In the genomic region with DNA sequence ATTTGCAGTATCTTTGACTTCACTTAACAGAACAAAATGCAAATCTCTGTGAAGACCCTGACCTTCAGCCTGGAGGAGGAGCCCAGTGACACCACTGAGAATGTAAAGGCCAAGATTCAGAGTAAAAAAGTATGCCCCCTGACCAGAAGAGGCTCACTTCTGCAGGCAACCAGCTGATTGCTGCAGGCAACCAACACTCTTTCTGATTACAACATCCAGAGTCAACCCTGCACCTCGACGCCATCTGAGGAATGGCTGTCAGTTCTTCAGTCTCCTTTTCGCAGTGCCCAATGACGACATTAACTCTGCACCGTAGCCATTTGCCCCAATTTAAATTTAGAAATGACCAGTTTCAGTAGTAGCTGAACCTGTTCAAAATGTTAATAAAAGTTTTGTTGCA, we compare ENCODE assay signal across 1 cellular context.
TF ChIP-seq lines count a peak whose summit lies in the region.

No MANE protein-coding gene starts in this region.

TF ChIP-seq in WTC11, 78 proteins besides CTCF, POLR2A, EP300 and RAD21 (continued from another document):
- TF ChIP-seq OVOL2 (CRISPR knock-in tag; IDR thresholded peaks at IDR 0.05; ENCODE audit: borderline replicate concordance), result no peak
- TF ChIP-seq ZNF317 (CRISPR knock-in tag; IDR thresholded peaks at IDR 0.05; ENCODE audit: borderline replicate concordance, low read depth), result no peak
- no peak for TF ChIP-seq EMX1 (CRISPR knock-in tag; IDR thresholded peaks at IDR 0.05)
- no peak for TF ChIP-seq ETV6 (CRISPR knock-in tag; IDR thresholded peaks at IDR 0.05)
- no peak for TF ChIP-seq MXD4 (CRISPR knock-in tag; IDR thresholded peaks at IDR 0.05; ENCODE audit: borderline replicate concordance)
- no peak for TF ChIP-seq ZNF423 (CRISPR knock-in tag; IDR thresholded peaks at IDR 0.05)
- TF ChIP-seq, protein P1, sequence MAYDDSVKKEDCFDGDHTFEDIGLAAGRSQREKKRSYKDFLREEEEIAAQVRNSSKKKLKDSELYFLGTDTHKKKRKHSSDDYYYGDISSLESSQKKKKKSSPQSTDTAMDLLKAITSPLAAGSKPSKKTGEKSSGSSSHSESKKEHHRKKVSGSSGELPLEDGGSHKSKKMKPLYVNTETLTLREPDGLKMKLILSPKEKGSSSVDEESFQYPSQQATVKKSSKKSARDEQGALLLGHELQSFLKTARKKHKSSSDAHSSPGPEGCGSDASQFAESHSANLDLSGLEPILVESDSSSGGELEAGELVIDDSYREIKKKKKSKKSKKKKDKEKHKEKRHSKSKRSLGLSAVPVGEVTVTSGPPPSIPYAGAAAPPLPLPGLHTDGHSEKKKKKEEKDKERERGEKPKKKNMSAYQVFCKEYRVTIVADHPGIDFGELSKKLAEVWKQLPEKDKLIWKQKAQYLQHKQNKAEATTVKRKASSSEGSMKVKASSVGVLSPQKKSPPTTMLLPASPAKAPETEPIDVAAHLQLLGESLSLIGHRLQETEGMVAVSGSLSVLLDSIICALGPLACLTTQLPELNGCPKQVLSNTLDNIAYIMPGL (CRISPR knock-in tag; IDR thresholded peaks at IDR 0.05), result no peak
- no peak for TF ChIP-seq JAZF1 (CRISPR knock-in tag; IDR thresholded peaks at IDR 0.05)
- TF ChIP-seq TEAD1 (CRISPR knock-in tag; IDR thresholded peaks at IDR 0.05), result no peak
